ENCODE assay signal across 21 cellular contexts in genomic region chr11:62931501-62932278, GRCh38. TPM values are rescaled to one million over a fixed set of nuclear protein-coding genes. Genes with fewer than 3 reads are reported as not detected.
DNase-seq lines count a peak whose midpoint lies in the region; ATAC-seq lines count a peak whose summit lies in the region.
"Had no signal": no experiment of that assay in that cellular context is flagged by ENCODE, and none has a peak within 500 bp of the region (broad histone marks: within the 10 kb centered on the region; RNA-seq: fewer than 3 reads in every experiment).

No MANE protein-coding gene starts in this region.

- H3K4me3 Mint-ChIP-seq in stimulated activated memory B cell treated with anti-CD40 and anti-IgM and Interleukin-4, amounts not matched to agents 10 μg/mL and 1 μg/mL and 100 μg/mL, for 72 hours, result no peak overlapping the region
- no peak overlapping the region for H3K4me3 Mint-ChIP-seq in natural killer cell treated with Interleukin-12 subunit alpha and Interleukin-12 subunit beta and Interleukin-15 and Interleukin-18, amount 100 ng/mL, for 72 hours
- H3K4me3 Mint-ChIP-seq: activated naive CD8-positive, alpha-beta T cell treated with anti-CD3 and anti-CD28 coated beads for 36 hours; activated T-cell treated with anti-CD3 and anti-CD28 coated beads, Interleukin-2, amount 50 U/mL, for 24 hours; effector memory CD8-positive, alpha-beta T cell had no signal

- no peaks in the 10 kb centered on the region for H3K36me3 Mint-ChIP-seq in stimulated activated memory B cell treated with anti-CD40 and anti-IgM and Interleukin-4, amounts not matched to agents 10 μg/mL and 1 μg/mL and 100 μg/mL, for 72 hours
- no peaks in the 10 kb centered on the region for H3K36me3 Mint-ChIP-seq in natural killer cell treated with Interleukin-12 subunit alpha and Interleukin-12 subunit beta and Interleukin-15 and Interleukin-18, amount 100 ng/mL, for 72 hours
- H3K36me3 Mint-ChIP-seq: activated naive CD8-positive, alpha-beta T cell treated with anti-CD3 and anti-CD28 coated beads for 36 hours had no signal

- H3K27ac Mint-ChIP-seq in stimulated activated memory B cell treated with anti-CD40 and anti-IgM and Interleukin-4, amounts not matched to agents 10 μg/mL and 1 μg/mL and 100 μg/mL, for 72 hours, result no peak overlapping the region
- no peak overlapping the region for H3K27ac Mint-ChIP-seq in natural killer cell treated with Interleukin-12 subunit alpha and Interleukin-12 subunit beta and Interleukin-15 and Interleukin-18, amount 100 ng/mL, for 72 hours
- H3K27ac Mint-ChIP-seq: activated naive CD8-positive, alpha-beta T cell treated with anti-CD3 and anti-CD28 coated beads for 36 hours; activated T-cell treated with anti-CD3 and anti-CD28 coated beads, Interleukin-2, amount 50 U/mL, for 24 hours; effector memory CD8-positive, alpha-beta T cell had no signal

- peak; percentile 60 for ATAC-seq in left colon
- ATAC-seq in stimulated activated memory B cell treated with anti-CD40 and anti-IgM and Interleukin-4, amounts not matched to agents 10 μg/mL and 1 μg/mL and 100 μg/mL, for 72 hours, result no peak
- ATAC-seq in natural killer cell treated with Interleukin-12 subunit alpha and Interleukin-12 subunit beta and Interleukin-15 and Interleukin-18, amount 100 ng/mL, for 72 hours, result no peak
- ATAC-seq: effector memory CD8-positive, alpha-beta T cell; left cardiac atrium had no signal

- no peaks in the 10 kb centered on the region for H3K9me3 Mint-ChIP-seq in stimulated activated memory B cell treated with anti-CD40 and anti-IgM and Interleukin-4, amounts not matched to agents 10 μg/mL and 1 μg/mL and 100 μg/mL, for 72 hours
- no peaks in the 10 kb centered on the region for H3K9me3 Mint-ChIP-seq in natural killer cell treated with Interleukin-12 subunit alpha and Interleukin-12 subunit beta and Interleukin-15 and Interleukin-18, amount 100 ng/mL, for 72 hours
- H3K9me3 Mint-ChIP-seq: activated naive CD8-positive, alpha-beta T cell treated with anti-CD3 and anti-CD28 coated beads for 36 hours; activated T-cell treated with anti-CD3 and anti-CD28 coated beads, Interleukin-2, amount 50 U/mL, for 24 hours; effector memory CD8-positive, alpha-beta T cell had no signal

- intact Hi-C loops in left colon (cut with DNase I, micrococcal nuclease), result no loop called here

- H3K27me3 Mint-ChIP-seq in stimulated activated memory B cell treated with anti-CD40 and anti-IgM and Interleukin-4, amounts not matched to agents 10 μg/mL and 1 μg/mL and 100 μg/mL, for 72 hours, result peaks cover 52% of the 10 kb centered on the region
- H3K27me3 Mint-ChIP-seq in natural killer cell treated with Interleukin-12 subunit alpha and Interleukin-12 subunit beta and Interleukin-15 and Interleukin-18, amount 100 ng/mL, for 72 hours, result peaks cover 36 to 42% of the 10 kb centered on the region in 2 donors

- peak; percentile 28 for DNase-seq in EH (ENCODE audit: low read depth)
- DNase-seq in LHCN-M2 (ENCODE audit: low read depth), result peak; percentile 57
- peak; percentile 25 for DNase-seq in SHP77 treated with DMSO at 0.1 percent for 48 hours (lab: John Stamatoyannopoulos, UW)
- DNase-seq in left colon, result no peak
- DNase-seq in NCI-H1105 (lab: John Stamatoyannopoulos, UW), result no peak
- no peak for DNase-seq in DMS 273 treated with DMSO at 0.1 percent for 48 hours (lab: John Stamatoyannopoulos, UW)
- no peak for DNase-seq in natural killer cell treated with Interleukin-12 subunit alpha and Interleukin-12 subunit beta and Interleukin-15 and Interleukin-18, amount 100 ng/mL, for 72 hours (ENCODE audit: low spot score)
- DNase-seq: activated CD4-positive, alpha-beta T cell treated with anti-CD3 and anti-CD28 coated beads, Interleukin-2, amount 50 U/mL, for 48 hours; activated naive CD8-positive, alpha-beta T cell treated with anti-CD3 and anti-CD28 coated beads for 36 hours; activated T-cell treated with anti-CD3 and anti-CD28 coated beads, Interleukin-2, amount 50 U/mL, for 24 hours; central memory CD4-positive, alpha-beta T cell; effector memory CD8-positive, alpha-beta T cell; left cardiac atrium; NCI-H1417 treated with DMSO at 0.1 percent for 48 hours; stimulated activated CD4-positive, alpha-beta T cell treated with anti-CD3 and anti-CD28 coated beads, Interleukin-4, amount 100 ng/mL, for 24 hours; stimulated activated CD8-positive, alpha-beta memory T cell treated with anti-CD3 and anti-CD28 coated beads, Interleukin-4, amount 100 ng/mL, for 48 hours had no signal

- no peaks in the 10 kb centered on the region for H3K4me1 Mint-ChIP-seq in stimulated activated memory B cell treated with anti-CD40 and anti-IgM and Interleukin-4, amounts not matched to agents 10 μg/mL and 1 μg/mL and 100 μg/mL, for 72 hours
- no peaks in the 10 kb centered on the region for H3K4me1 Mint-ChIP-seq in natural killer cell treated with Interleukin-12 subunit alpha and Interleukin-12 subunit beta and Interleukin-15 and Interleukin-18, amount 100 ng/mL, for 72 hours (ENCODE audit: low read depth in 2 of 2)

RNA-seq across cellular contexts. Expression of gene CHRM1, which starts 10.5 kb away (rescaled TPM):
- total RNA-seq in LHCN-M2 (2014; rRNA removed) (not detected in 2 replicates), left colon (under 1 TPM; 0.84 to 0.98 TPM)
- polyA plus RNA-seq in LHCN-M2 (2012), result not detected
- not detected for total RNA-seq in natural killer cell treated with Interleukin-12 subunit alpha and Interleukin-12 subunit beta and Interleukin-15 and Interleukin-18, amount 100 ng/mL, for 72 hours
- total RNA-seq: activated naive CD8-positive, alpha-beta T cell treated with anti-CD3 and anti-CD28 coated beads for 36 hours; left cardiac atrium; NCI-H460; osteoblast; thoracic aorta had no signal
- polyA plus RNA-seq: BJ had no signal

RNA-seq across cellular contexts. Expression of gene SLC3A2, which starts 51.0 kb away (rescaled TPM):
- total RNA-seq in LHCN-M2 (2014; rRNA removed), result 121 and 132 TPM in 2 replicates
- polyA plus RNA-seq in LHCN-M2 (2012), result 231 TPM
- 100 to 1,000 TPM in 1 of 2 donors, 10 to 100 TPM in 1; 98.8 to 107 TPM for total RNA-seq in left colon
- 100 to 1,000 TPM; 234 to 307 TPM for total RNA-seq in natural killer cell treated with Interleukin-12 subunit alpha and Interleukin-12 subunit beta and Interleukin-15 and Interleukin-18, amount 100 ng/mL, for 72 hours

RNA-seq across cellular contexts. Expression of gene SLC22A6, which starts 53.1 kb away (rescaled TPM):
- not detected in 2 replicates for total RNA-seq in LHCN-M2 (2014; rRNA removed)
- not detected for polyA plus RNA-seq in LHCN-M2 (2012)
- total RNA-seq in left colon, result not detected
- total RNA-seq in natural killer cell treated with Interleukin-12 subunit alpha and Interleukin-12 subunit beta and Interleukin-15 and Interleukin-18, amount 100 ng/mL, for 72 hours, result not detected
- total RNA-seq: activated naive CD8-positive, alpha-beta T cell treated with anti-CD3 and anti-CD28 coated beads for 36 hours; left cardiac atrium; NCI-H460; osteoblast; thoracic aorta had no signal
- polyA plus RNA-seq: BJ had no signal

Comparison
In these comparisons a context has a peak if more than half of its experiments do, and no peak if none do; other contexts are left out.
1. DNase-seq: peak in EH (single experiment), LHCN-M2 (single experiment) and SHP77 treated with DMSO at 0.1 percent for 48 hours (single experiment); none in left colon (0 of 2), NCI-H1105 (single experiment), DMS 273 treated with DMSO at 0.1 percent for 48 hours (single experiment) and natural killer cell treated with Interleukin-12 subunit alpha and Interleukin-12 subunit beta and Interleukin-15 and Interleukin-18, amount 100 ng/mL, for 72 hours (single experiment).